8 cellular contexts compared by ENCODE assay signal in the genomic region with DNA sequence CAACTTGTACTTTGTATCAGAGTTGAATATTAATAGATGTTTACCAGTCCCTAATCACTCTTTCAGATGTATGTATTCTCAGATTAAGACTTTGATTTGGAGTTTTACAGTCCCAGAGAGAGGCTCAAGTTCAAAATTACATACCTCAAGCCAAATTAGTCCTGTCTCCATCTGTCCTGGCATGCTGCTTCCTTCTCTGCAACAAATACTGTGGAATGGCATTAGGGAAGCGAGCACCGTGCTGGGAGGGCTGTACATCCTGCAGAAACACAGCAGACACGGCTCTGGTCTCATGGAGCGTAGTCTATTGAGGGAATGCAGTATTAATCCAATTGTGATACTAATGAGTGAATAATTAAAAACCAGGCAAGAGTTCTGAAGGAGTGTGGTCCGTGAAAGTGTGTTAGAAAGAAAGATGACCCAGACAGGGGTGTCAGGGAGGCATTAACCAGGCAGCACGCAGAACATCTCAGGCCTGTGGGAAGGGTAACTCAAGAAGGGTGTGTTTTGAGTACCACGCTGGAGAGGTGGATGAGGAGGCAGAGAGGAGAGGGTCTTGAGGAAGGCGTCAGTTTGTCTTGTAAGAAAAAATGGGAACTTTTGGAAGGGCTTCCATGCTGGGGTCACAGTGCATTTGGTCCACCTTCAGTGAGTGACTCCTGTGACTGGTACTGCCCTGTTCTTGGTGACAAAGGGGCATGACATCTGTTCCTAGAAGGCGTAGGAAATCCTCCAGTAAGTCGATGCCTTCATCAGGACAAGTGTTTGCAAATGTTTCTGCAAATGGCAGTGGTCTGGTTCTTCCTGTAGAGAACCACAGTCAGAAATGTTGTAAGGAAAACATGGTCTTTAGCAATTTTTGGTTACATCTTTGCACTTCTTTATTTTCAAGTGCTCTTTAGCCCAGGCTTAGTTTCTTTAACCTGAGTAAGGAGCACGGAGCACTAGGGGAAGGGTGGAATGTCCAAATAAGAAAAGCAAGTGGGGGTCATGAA. TPM values are rescaled to one million over a fixed set of nuclear protein-coding genes. Genes with fewer than 3 reads are reported as not detected.
A peak's percentile ranks its signal among the peaks of the same experiment; 100 is the strongest.
DNase-seq lines count a peak whose midpoint lies in the region; ATAC-seq and TF ChIP-seq lines count a peak whose summit lies in the region.

No MANE protein-coding gene starts in this region.

- no peak for ATAC-seq in left lung
- no peak for ATAC-seq in GM21360 (IDR thresholded peaks at IDR 0.05; ENCODE audit: unreplicated experiment)

- H3K79me2 ChIP-seq in ACC112 (ENCODE audit: control insufficient read depth, insufficient read depth, low read length, unreplicated experiment), result peaks cover 49% of the 10 kb centered on the region

- TF ChIP-seq CTCF in left lung (IDR thresholded peaks at IDR 0.05) (no peak), transverse colon (IDR thresholded peaks at IDR 0.05) (no peak)

- peaks cover under 1% of the 10 kb centered on the region; the same call in 1 of the 2 replicates for H3K36me3 ChIP-seq in ACC112 (ENCODE audit: insufficient read depth, low read length)
- no peaks in the 10 kb centered on the region for H3K36me3 ChIP-seq in HAP-1 (replicated peaks)
- no peaks in the 10 kb centered on the region for H3K36me3 ChIP-seq in left lung
- H3K36me3 ChIP-seq in transverse colon, result no peaks in the 10 kb centered on the region

- H3K9me3 Mint-ChIP-seq in activated naive CD8-positive, alpha-beta T cell (ENCODE audit: low read depth), result no peaks in the 10 kb centered on the region

- H3K27ac ChIP-seq in ACC112 (ENCODE audit: low read depth, low read length) (no peak overlapping the region), left lung (no peak overlapping the region), transverse colon (peak overlapping the region; percentile 86 to 90 (median 87))

- no peak for TF ChIP-seq POLR2A in transverse colon (IDR thresholded peaks at IDR 0.05)

- peaks cover 2% of the 10 kb centered on the region for H3K36me3 Mint-ChIP-seq in activated naive CD8-positive, alpha-beta T cell

- in situ Hi-C loops in HAP-1 (cut with MboI; ENCODE audit: low sequenced_read_pairs), result loop anchor here (25.0 kb wide), 1 partner anchor 1040 kb away; no protein-coding TSS in a partner anchor
- in situ Hi-C loops in transverse colon (cut with MboI; ENCODE audit: low pct_ligation_motif_present in 1 of 4, low pct_unique_long_range_greater_than_20kb in 1 of 4, low sequenced_read_pairs in 3 of 4), result loop anchor here in 3 of 4 donors (25.0 kb wide), 2 partner anchors 215 to 1040 kb away; no protein-coding TSS in a partner anchor

- H3K4me1 ChIP-seq in ACC112 (ENCODE audit: control insufficient read depth, insufficient read depth, low read length, unreplicated experiment) (peaks cover 10% of the 10 kb centered on the region), HAP-1 (peaks cover 15% of the 10 kb centered on the region), left lung (peaks cover 19 to 35% of the 10 kb centered on the region in 2 donors), transverse colon (peaks cover 16 to 62% (median 31%) of the 10 kb centered on the region in 4 donors)

- H3K27ac Mint-ChIP-seq in activated naive CD8-positive, alpha-beta T cell, result peak overlapping the region; percentile 93

- peak overlapping the region; percentile 99 for H2AFZ ChIP-seq in ACC112 (ENCODE audit: low read length, unreplicated experiment)

- WGBS in transverse colon (ENCODE audit: low coverage in 1 of 2), 2 donors, result 45 to 63% methylated on average over 7 to 11 of the region's 11 CpGs

- TF ChIP-seq EP300 in transverse colon (IDR thresholded peaks at IDR 0.05; ENCODE audit: low read depth), result no peak

- no peaks in the 10 kb centered on the region for H3K27me3 Mint-ChIP-seq in activated naive CD8-positive, alpha-beta T cell

- DNase-seq in HAP-1 (ENCODE audit: low spot score in 2 of 2) (peak in 1 of 2 experiments; percentile 35), left lung (no peak), transverse colon (no peak), NCI-H146 (lab: John Stamatoyannopoulos, UW) (no peak), NCI-H1092 (lab: John Stamatoyannopoulos, UW) (no peak)

- peaks cover 42% of the 10 kb centered on the region for H3K4me1 Mint-ChIP-seq in activated naive CD8-positive, alpha-beta T cell (ENCODE audit: low read depth)

- H3K4me3 ChIP-seq in ACC112 (ENCODE audit: low read depth, low read length) (peak overlapping the region; percentile 100), HAP-1 (peak overlapping the region; percentile 51), left lung (peak overlapping the region; percentile 52 to 67), transverse colon (peak overlapping the region; percentile 67 to 90 (median 80))

- H3K9me3 ChIP-seq in HAP-1, result no peaks in the 10 kb centered on the region; the same call in 1 of the 2 replicates
- H3K9me3 ChIP-seq in left lung, result peaks cover 0 to 2% of the 10 kb centered on the region in 2 donors
- no peaks in the 10 kb centered on the region for H3K9me3 ChIP-seq in transverse colon

- H3K4me3 Mint-ChIP-seq in activated naive CD8-positive, alpha-beta T cell, result peak overlapping the region; percentile 97

- intact Hi-C loops in left lung (cut with DNase I), result no loop called here
- intact Hi-C loops in transverse colon (cut with DNase I; ENCODE audit: low total_unique reads), result no loop called here

- no peaks in the 10 kb centered on the region for H3K27me3 ChIP-seq in ACC112 (ENCODE audit: insufficient read depth, low read length)
- H3K27me3 ChIP-seq in HAP-1 (ENCODE audit: low read depth), result no peaks in the 10 kb centered on the region
- no peaks in the 10 kb centered on the region for H3K27me3 ChIP-seq in left lung
- H3K27me3 ChIP-seq in transverse colon, result no peaks in the 10 kb centered on the region

RNA-seq across cellular contexts. Expression of gene RAB4A, which starts 1.6 kb away (rescaled TPM):
- 10 to 100 TPM; 34.8 to 54.9 TPM for total RNA-seq in left lung
- 10 to 100 TPM in 3 of 4 donors, 1 to 10 TPM in 1; 7.4 to 56.9 (median 28.0) TPM for total RNA-seq in transverse colon

Comparison
In these comparisons a context has a peak if more than half of its experiments do, and no peak if none do; other contexts are left out.
1. H3K27ac ChIP-seq: peak in transverse colon (4 of 4); none in ACC112 (single experiment) and left lung (0 of 2).
2. Peak in every context shown above with its lines, with median percentiles within 50 percentile points of each other: H3K4me3 ChIP-seq.